Comparison of ENCODE assay signal across 31 cellular contexts in genomic region chr1:15531003-15531402, GRCh38. TPM values are rescaled to one million over a fixed set of nuclear protein-coding genes. Genes with fewer than 3 reads are reported as not detected.
"Had no signal": no experiment of that assay in that cellular context is flagged by ENCODE, and none has a peak within 500 bp of the region (broad histone marks: within the 10 kb centered on the region; RNA-seq: fewer than 3 reads in every experiment).

No MANE protein-coding gene starts in this region.

- H3K27ac Mint-ChIP-seq: immature natural killer cell; mesothelial cell of epicardium; progenitor cell of endocrine pancreas; stimulated activated naive B cell treated with anti-CD40 and anti-IgM and Interleukin-4, amounts not matched to agents 10 μg/mL and 1 μg/mL and 100 μg/mL, for 72 hours had no signal

- H3K27me3 ChIP-seq: ovary, stomach, testis, thyroid gland, transverse colon, upper lobe of left lung, vagina had no signal

- H3K4me3 ChIP-seq: left ventricle myocardium inferior, lung, ovary, skin epidermis, stomach, testis, thyroid gland, transverse colon, upper lobe of left lung, vagina had no signal

- H3K9me3 ChIP-seq: left ventricle myocardium inferior, ovary, stomach, testis, thyroid gland, transverse colon, upper lobe of left lung, vagina had no signal

- DNase-seq: hypothalamus; immature natural killer cell; kidney; left ventricle myocardium inferior; mesendoderm; natural killer cell; retina; right cardiac atrium; stimulated activated CD4-positive, alpha-beta T cell treated with anti-CD3 and anti-CD28 coated beads, Interleukin-12 subunit alpha, Interleukin-12 subunit beta, amount 100 ng/mL, for 4 hours; stimulated activated CD4-positive, alpha-beta T cell treated with anti-CD3 and anti-CD28 coated beads, Interleukin-15, amount 100 ng/mL, for 24 hours; stimulated activated CD4-positive, alpha-beta T cell treated with anti-CD3 and anti-CD28 coated beads, Interleukin-2, amount 100 ng/mL, for 24 hours; stimulated activated CD4-positive, alpha-beta T cell treated with anti-CD3 and anti-CD28 coated beads, Interleukin-4, amount 100 ng/mL, for 1 hour; stimulated activated naive B cell treated with anti-CD40 and anti-IgM and Interleukin-4, amounts not matched to agents 10 μg/mL and 1 μg/mL and 100 μg/mL, for 72 hours; stimulated activated naive CD8-positive, alpha-beta T cell treated with anti-CD3 and anti-CD28 coated beads, Interleukin-15, Interleukin-2, amounts not matched to agents 100 U/mL and 50 U/mL, for 24 hours; stomach; testis; thyroid gland; transverse colon; upper lobe of left lung had no signal

- H3K4me3 Mint-ChIP-seq: immature natural killer cell; mesothelial cell of epicardium; natural killer cell; stimulated activated naive B cell treated with anti-CD40 and anti-IgM and Interleukin-4, amounts not matched to agents 10 μg/mL and 1 μg/mL and 100 μg/mL, for 72 hours had no signal

- ATAC-seq: natural killer cell; right cardiac atrium; sciatic nerve; stimulated activated naive B cell treated with anti-CD40 and anti-IgM and Interleukin-4, amounts not matched to agents 10 μg/mL and 1 μg/mL and 100 μg/mL, for 72 hours; stimulated activated naive CD8-positive, alpha-beta T cell treated with anti-CD3 and anti-CD28 coated beads, Interleukin-15, Interleukin-2, amounts not matched to agents 100 U/mL and 50 U/mL, for 24 hours had no signal

- H3K27ac ChIP-seq: left ventricle myocardium inferior, ovary, skin epidermis, stomach, testis, thyroid gland, transverse colon, upper lobe of left lung, vagina had no signal

- H3K36me3 Mint-ChIP-seq: immature natural killer cell, natural killer cell had no signal

- H3K36me3 ChIP-seq: ovary had no signal

- FAIRE-seq: islet of Langerhans, kidney had no signal

- H3K27me3 Mint-ChIP-seq: progenitor cell of endocrine pancreas; stimulated activated naive B cell treated with anti-CD40 and anti-IgM and Interleukin-4, amounts not matched to agents 10 μg/mL and 1 μg/mL and 100 μg/mL, for 72 hours had no signal

- H3K9me3 Mint-ChIP-seq: immature natural killer cell; mesothelial cell of epicardium; natural killer cell; stimulated activated naive B cell treated with anti-CD40 and anti-IgM and Interleukin-4, amounts not matched to agents 10 μg/mL and 1 μg/mL and 100 μg/mL, for 72 hours had no signal

RNA-seq across cellular contexts. Expression of gene AGMAT, which starts 53.8 kb away (rescaled TPM):
- total RNA-seq: left ventricle myocardium inferior had no signal
- polyA plus RNA-seq: neural cell had no signal

RNA-seq across cellular contexts. Expression of gene CELA2B, which starts 55.1 kb away (rescaled TPM):
- total RNA-seq: kidney, left ventricle myocardium inferior, mesothelial cell of epicardium, natural killer cell, omental fat pad, progenitor cell of endocrine pancreas, pulmonary artery endothelial cell, right cardiac atrium, sciatic nerve, stomach, thyroid gland, transverse colon, vagina had no signal
- polyA plus RNA-seq: immature natural killer cell, lung, neural cell, ovary, right cardiac atrium, stomach, urinary bladder had no signal
